In genomic region chr1:40383095-40383487, GRCh38 we compare ENCODE assay signal across 8 cellular contexts. TPM values are rescaled to one million over a fixed set of nuclear protein-coding genes. Genes with fewer than 3 reads are reported as not detected.
DNase-seq lines count a peak whose midpoint lies in the region; ATAC-seq and TF ChIP-seq lines count a peak whose summit lies in the region.

No MANE protein-coding gene starts in this region.

- no peak for ATAC-seq in natural killer cell treated with Interleukin-12 subunit alpha and Interleukin-12 subunit beta and Interleukin-15 and Interleukin-18, amount 100 ng/mL, for 72 hours
- no peak for ATAC-seq in GM19395 (IDR thresholded peaks at IDR 0.05; ENCODE audit: unreplicated experiment)

- H3K36me3 Mint-ChIP-seq in natural killer cell treated with Interleukin-12 subunit alpha and Interleukin-12 subunit beta and Interleukin-15 and Interleukin-18, amount 100 ng/mL, for 72 hours = peaks cover 10% of the 10 kb centered on the region

- in situ Hi-C loops in GM13977 (cut with MboI; ENCODE audit: low pct_unique_long_range_greater_than_20kb, low sequenced_read_pairs, unreplicated experiment) = no loop called here

- WGBS in lower leg skin, 2 donors = 70 to 86% methylated on average over 7 of the region's 7 CpGs

- H3K27ac ChIP-seq in C4-2B = peak overlapping the region; percentile 94

- DNase-seq in NCI-H2029 (lab: John Stamatoyannopoulos, UW) (peak; percentile 86), cerebellar cortex (ENCODE audit: low spot score) (peak; percentile 46), lower leg skin (ENCODE audit: low spot score in 2 of 2) (no peak), GM13977 (ENCODE audit: low spot score) (no peak)
- DNase-seq in natural killer cell treated with Interleukin-12 subunit alpha and Interleukin-12 subunit beta and Interleukin-15 and Interleukin-18, amount 100 ng/mL, for 72 hours (ENCODE audit: low spot score) = no peak
- no peak for DNase-seq in activated CD4-positive, alpha-beta T cell treated with anti-CD3 and anti-CD28 coated beads, Interleukin-2, amount 50 U/mL, for 1 hour

- H3K27me3 Mint-ChIP-seq in natural killer cell treated with Interleukin-12 subunit alpha and Interleukin-12 subunit beta and Interleukin-15 and Interleukin-18, amount 100 ng/mL, for 72 hours = no peaks in the 10 kb centered on the region

- no peak for TF ChIP-seq CTCF in C4-2B (conservative IDR thresholded peaks at IDR 0.05)
- no peak for TF ChIP-seq CTCF in lower leg skin (IDR thresholded peaks at IDR 0.05)
- no peak for TF ChIP-seq CTCF in GM13977 (IDR thresholded peaks at IDR 0.05; ENCODE audit: extremely low read depth, insufficient read depth, missing control alignments)

- H3K4me1 Mint-ChIP-seq in natural killer cell treated with Interleukin-12 subunit alpha and Interleukin-12 subunit beta and Interleukin-15 and Interleukin-18, amount 100 ng/mL, for 72 hours (ENCODE audit: low read depth in 2 of 2) = peaks cover 61 to 68% of the 10 kb centered on the region in 2 donors

- H3K27ac Mint-ChIP-seq in natural killer cell treated with Interleukin-12 subunit alpha and Interleukin-12 subunit beta and Interleukin-15 and Interleukin-18, amount 100 ng/mL, for 72 hours = peak overlapping the region; percentile 99

- intact Hi-C loops in lower leg skin (cut with DNase I; ENCODE audit: low total_unique reads) = no loop called here

- H3K4me3 Mint-ChIP-seq in natural killer cell treated with Interleukin-12 subunit alpha and Interleukin-12 subunit beta and Interleukin-15 and Interleukin-18, amount 100 ng/mL, for 72 hours = peak overlapping the region; percentile 88

- TF ChIP-seq POLR2A in lower leg skin (IDR thresholded peaks at IDR 0.05) = no peak

- H3K9me3 Mint-ChIP-seq in natural killer cell treated with Interleukin-12 subunit alpha and Interleukin-12 subunit beta and Interleukin-15 and Interleukin-18, amount 100 ng/mL, for 72 hours = no peaks in the 10 kb centered on the region

- H3K4me3 ChIP-seq in lower leg skin (ENCODE audit: low read depth, poor library complexity, severe bottlenecking) = no peak overlapping the region

RNA-seq across cellular contexts. Expression of gene SMAP2, which starts 9.6 kb away (rescaled TPM):
- 100 to 1,000 TPM; 132 to 158 TPM for total RNA-seq in natural killer cell treated with Interleukin-12 subunit alpha and Interleukin-12 subunit beta and Interleukin-15 and Interleukin-18, amount 100 ng/mL, for 72 hours
- 10 to 100 TPM; 34.2 to 69.5 (median 43.7) TPM for total RNA-seq in lower leg skin

Comparison
In these comparisons a context has a peak if more than half of its experiments do, and no peak if none do; other contexts are left out.
1. DNase-seq: peak in NCI-H2029 (single experiment) and cerebellar cortex (single experiment); none in natural killer cell treated with Interleukin-12 subunit alpha and Interleukin-12 subunit beta and Interleukin-15 and Interleukin-18, amount 100 ng/mL, for 72 hours (single experiment), lower leg skin (0 of 2), GM13977 (single experiment) and activated CD4-positive, alpha-beta T cell treated with anti-CD3 and anti-CD28 coated beads, Interleukin-2, amount 50 U/mL, for 1 hour (single experiment).